ENCODE assay signal across 15 cellular contexts in genomic region chr5:9025942-9026341, GRCh38.
A peak's percentile ranks its signal among the peaks of the same experiment; 100 is the strongest.
DNase-seq lines count a peak whose midpoint lies in the region; ATAC-seq and TF ChIP-seq lines count a peak whose summit lies in the region.
"Had no signal": no experiment of that assay in that cellular context is flagged by ENCODE, and none has a peak within 500 bp of the region (broad histone marks: within the 10 kb centered on the region; RNA-seq: fewer than 3 reads in every experiment).

No MANE protein-coding gene starts in this region.

- POLR2A ChIA-PET in activated CD8-positive, alpha-beta T cell treated with anti-CD3 and anti-CD28 coated beads for 36 hours (lab: Charles Lee) = no interaction called here

- DNase-seq in EH (ENCODE audit: low read depth) (peak; percentile 43), HFFc6 (peak; percentile 18), RPMI7951 (ENCODE audit: low read depth) (peak; percentile 15), iris pigment epithelial cell (ENCODE audit: low read depth) (peak; percentile 15), NCI-H82 treated with DMSO at 0.1 percent for 48 hours (lab: John Stamatoyannopoulos, UW; ENCODE audit: unreplicated experiment) (no peak)
- no peak for DNase-seq in effector memory CD8-positive, alpha-beta T cell
- no peak for DNase-seq in activated CD8-positive, alpha-beta T cell treated with anti-CD3 and anti-CD28 coated beads for 36 hours
- DNase-seq: 8988T; AML-193; Caco-2; CD8-positive, alpha-beta memory T cell; DMS53; GOT3; H9 had no signal

- peak overlapping the region; percentile 53 for H3K27ac Mint-ChIP-seq in HFFc6
- no peak overlapping the region for H3K27ac Mint-ChIP-seq in effector memory CD8-positive, alpha-beta T cell
- H3K27ac Mint-ChIP-seq in activated CD8-positive, alpha-beta T cell treated with anti-CD3 and anti-CD28 coated beads for 36 hours = no peak overlapping the region
- H3K27ac Mint-ChIP-seq: CD8-positive, alpha-beta memory T cell; H9; IgD-negative memory B cell had no signal

- H3K27me3 Mint-ChIP-seq in HFFc6 (ENCODE audit: insufficient read depth) = no peaks in the 10 kb centered on the region
- H3K27me3 Mint-ChIP-seq in effector memory CD8-positive, alpha-beta T cell = no peaks in the 10 kb centered on the region
- no peaks in the 10 kb centered on the region for H3K27me3 Mint-ChIP-seq in activated CD8-positive, alpha-beta T cell treated with anti-CD3 and anti-CD28 coated beads for 36 hours
- H3K27me3 Mint-ChIP-seq: IgD-negative memory B cell had no signal

- CTCF ChIA-PET in activated CD8-positive, alpha-beta T cell treated with anti-CD3 and anti-CD28 coated beads for 36 hours (lab: Charles Lee) = no interaction called here

- intact Hi-C loops in activated CD8-positive, alpha-beta T cell treated with anti-CD3 and anti-CD28 coated beads for 36 hours (cut with micrococcal nuclease) = no loop called here

- no peak for ATAC-seq in effector memory CD8-positive, alpha-beta T cell (replicated peaks)
- no peak for ATAC-seq in activated CD8-positive, alpha-beta T cell treated with anti-CD3 and anti-CD28 coated beads for 36 hours

- H3K4me1 Mint-ChIP-seq in HFFc6 (ENCODE audit: low read depth) = peaks cover 30% of the 10 kb centered on the region
- H3K4me1 Mint-ChIP-seq in effector memory CD8-positive, alpha-beta T cell (ENCODE audit: low read depth in 2 of 2) = no peaks in the 10 kb centered on the region
- H3K4me1 Mint-ChIP-seq in activated CD8-positive, alpha-beta T cell treated with anti-CD3 and anti-CD28 coated beads for 36 hours (ENCODE audit: low read depth) = no peaks in the 10 kb centered on the region
- H3K4me1 Mint-ChIP-seq: CD8-positive, alpha-beta memory T cell; H9 had no signal

- no peak overlapping the region for H3K4me3 Mint-ChIP-seq in HFFc6
- H3K4me3 Mint-ChIP-seq in effector memory CD8-positive, alpha-beta T cell = no peak overlapping the region
- H3K4me3 Mint-ChIP-seq in activated CD8-positive, alpha-beta T cell treated with anti-CD3 and anti-CD28 coated beads for 36 hours = no peak overlapping the region
- H3K4me3 Mint-ChIP-seq: CD8-positive, alpha-beta memory T cell; H9; IgD-negative memory B cell had no signal

- H3K9me3 Mint-ChIP-seq in HFFc6 = peaks cover 32% of the 10 kb centered on the region
- peaks cover 12 to 32% of the 10 kb centered on the region in 2 donors for H3K9me3 Mint-ChIP-seq in effector memory CD8-positive, alpha-beta T cell
- peaks cover 22% of the 10 kb centered on the region for H3K9me3 Mint-ChIP-seq in activated CD8-positive, alpha-beta T cell treated with anti-CD3 and anti-CD28 coated beads for 36 hours

- no peak for TF ChIP-seq CTCF in HFFc6 (IDR thresholded peaks at IDR 0.05)
- TF ChIP-seq CTCF in activated CD8-positive, alpha-beta T cell treated with anti-CD3 and anti-CD28 coated beads for 36 hours (IDR thresholded peaks at IDR 0.05) = no peak

- peaks cover 38% of the 10 kb centered on the region for H3K36me3 Mint-ChIP-seq in HFFc6 (ENCODE audit: low read depth)
- peaks cover 4% of the 10 kb centered on the region for H3K36me3 Mint-ChIP-seq in effector memory CD8-positive, alpha-beta T cell (ENCODE audit: insufficient read depth)
- H3K36me3 Mint-ChIP-seq in activated CD8-positive, alpha-beta T cell treated with anti-CD3 and anti-CD28 coated beads for 36 hours (ENCODE audit: low read depth) = peaks cover 2% of the 10 kb centered on the region
- H3K36me3 Mint-ChIP-seq: IgD-negative memory B cell had no signal

Comparison
In these comparisons a context has a peak if more than half of its experiments do, and no peak if none do; other contexts are left out.
1. DNase-seq: peak in EH (single experiment), HFFc6 (single experiment), RPMI7951 (single experiment) and iris pigment epithelial cell (single experiment); none in effector memory CD8-positive, alpha-beta T cell (0 of 3), NCI-H82 treated with DMSO at 0.1 percent for 48 hours (single experiment) and activated CD8-positive, alpha-beta T cell treated with anti-CD3 and anti-CD28 coated beads for 36 hours (single experiment).